Comparison of ENCODE assay signal across 1 cellular context in genomic region chr1:55579332-55579996, GRCh38.
TF ChIP-seq lines count a peak whose summit lies in the region.

No MANE protein-coding gene starts in this region.

TF ChIP-seq in SK-N-SH, 30 proteins besides CTCF, POLR2A, EP300 and RAD21:
- TF ChIP-seq USF2 (IDR thresholded peaks at IDR 0.05; ENCODE audit: borderline replicate concordance, low read depth, low read length), result no peak
- peak; percentile 32; the same call in 1 of the 2 replicates for TF ChIP-seq PBX3 (IDR thresholded peaks at IDR 0.05)
TF ChIP-seq in SK-N-SH: peak in this region for 1.
